Comparison of ENCODE assay signal across 9 cellular contexts in genomic region chr12:47776471-47777143, GRCh38. TPM values are rescaled to one million over a fixed set of nuclear protein-coding genes. Genes with fewer than 3 reads are reported as not detected.
DNase-seq lines count a peak whose midpoint lies in the region; ATAC-seq and TF ChIP-seq lines count a peak whose summit lies in the region.
"Had no signal": no experiment of that assay in that cellular context is flagged by ENCODE, and none has a peak within 500 bp of the region (broad histone marks: within the 10 kb centered on the region; RNA-seq: fewer than 3 reads in every experiment).

No MANE protein-coding gene starts in this region.

- H3K4me3 ChIP-seq in PC-9 = no peak overlapping the region
- no peak overlapping the region for H3K4me3 ChIP-seq in fibroblast of pulmonary artery (replicated peaks; ENCODE audit: low read depth, low read length)
- no peak overlapping the region for H3K4me3 ChIP-seq in skin epidermis

- peak overlapping the region; percentile 98 for H3K4me2 ChIP-seq in PC-9

- ATAC-seq in GM19023 (IDR thresholded peaks at IDR 0.05; ENCODE audit: unreplicated experiment) = no peak

- no peaks in the 10 kb centered on the region for H3K27me3 ChIP-seq in PC-9 (ENCODE audit: insufficient read depth, low read depth)

- H3K4me1 ChIP-seq in PC-9 (replicated peaks; ENCODE audit: insufficient read depth) = peaks cover 56% of the 10 kb centered on the region

- H3K36me3 ChIP-seq in PC-9 (ENCODE audit: low read depth) = no peaks in the 10 kb centered on the region

- peaks cover 50% of the 10 kb centered on the region for H3F3A ChIP-seq in PC-9 (ENCODE audit: insufficient read depth, low read depth)

- CTCF ChIA-PET in PC-9 (lab: Charles Lee) = interaction anchor here (0.9 to 1.8 kb wide), 4 partner anchors 32 to 59 kb away, joined by 3 to 19 read pairs (median 4); no protein-coding TSS in a partner anchor

- POLR2A ChIA-PET in PC-9 (lab: Charles Lee; ENCODE audit: unreplicated experiment) = interaction anchor here (0.6 to 1.5 kb wide), 2 partner anchors 8 to 16 kb away, joined by 3 to 9 read pairs; no protein-coding TSS in a partner anchor

- H3K9me2 ChIP-seq in PC-9 (ENCODE audit: insufficient read depth) = no peaks in the 10 kb centered on the region

- BruUV-seq in PC-9 (replicated peaks; lab: Mats Ljungman, UMichigan) = no TSS peak

- peak; percentile 21 for DNase-seq in Caki2 (ENCODE audit: low read depth)
- DNase-seq in PC-9 = no peak
- DNase-seq in fibroblast of pulmonary artery (ENCODE audit: low read depth) = peak; percentile 64
- DNase-seq in GM13976 (ENCODE audit: low spot score) = no peak
- no peak for DNase-seq in T1000 (lab: John Stamatoyannopoulos, UW)

- H4K20me1 ChIP-seq in PC-9 (ENCODE audit: insufficient read depth) = no peaks in the 10 kb centered on the region

- no peak for TF ChIP-seq CTCF in PC-9 (conservative IDR thresholded peaks at IDR 0.05)
- TF ChIP-seq CTCF in fibroblast of pulmonary artery (IDR thresholded peaks at IDR 0.05; ENCODE audit: low read length, missing control alignments) = no peak
- TF ChIP-seq CTCF in GM13976 (IDR thresholded peaks at IDR 0.05; ENCODE audit: borderline replicate concordance, control extremely low read depth, extremely low read depth, insufficient read depth, missing control alignments) = no peak

- in situ Hi-C loops in Caki2 (cut with HindIII; ENCODE audit: low pct_unique_long_range_greater_than_20kb, low sequenced_read_pairs) (no loop called here), GM13976 (cut with MboI; ENCODE audit: low sequenced_read_pairs, unreplicated experiment) (loop anchor here (10.0 kb wide), 1 partner anchor 62 kb away; no protein-coding TSS in a partner anchor)

- intact Hi-C loops in PC-9 (cut with micrococcal nuclease; ENCODE audit: unreplicated experiment) = no loop called here

- H2AFZ ChIP-seq in PC-9 = no peak overlapping the region

- H3K27ac ChIP-seq in PC-9 = peak overlapping the region; percentile 39
- peak overlapping the region in 17 of 21 experiments; percentile 7 to 75 (median 57) for H3K27ac ChIP-seq in skin epidermis

- no peaks in the 10 kb centered on the region for H3K9me3 ChIP-seq in PC-9 (ENCODE audit: insufficient read depth, low read depth)

- peaks cover 38% of the 10 kb centered on the region for H3K79me2 ChIP-seq in PC-9 (ENCODE audit: low read depth)

RNA-seq across cellular contexts. Expression of gene SLC48A1, which starts 3.6 kb away (rescaled TPM):
- total RNA-seq in Caki2 (2014; rRNA removed; shearing (Covaris generic); ENCODE audit: low replicate concordance) = 151 and 222 TPM in 2 replicates
- 76.4 and 108 TPM in 2 replicates for total RNA-seq in PC-9 (2021)

RNA-seq across cellular contexts. Expression of gene RAPGEF3, which starts 17.9 kb away (rescaled TPM):
- total RNA-seq in Caki2 (2014; rRNA removed; shearing (Covaris generic); ENCODE audit: low replicate concordance) = 106 and 112 TPM in 2 replicates
- 4.1 and 5.7 TPM in 2 replicates for total RNA-seq in PC-9 (2021)

RNA-seq across cellular contexts. Expression of gene HDAC7, which starts 43.1 kb away (rescaled TPM):
- total RNA-seq in Caki2 (2014; rRNA removed; shearing (Covaris generic); ENCODE audit: low replicate concordance) = 10.9 and 12.4 TPM in 2 replicates
- total RNA-seq in PC-9 (2021) = 106 and 114 TPM in 2 replicates

RNA-seq across cellular contexts. Expression of gene ENDOU, which starts 51.3 kb away (rescaled TPM):
- total RNA-seq in Caki2 (2014; rRNA removed; shearing (Covaris generic); ENCODE audit: low replicate concordance) = not detected in 2 replicates
- 0.25 and 0.39 TPM in 2 replicates for total RNA-seq in PC-9 (2021)
- total RNA-seq: kidney epithelial cell; T-helper 1 cell treated with Interleukin-12 subunit alpha and Interleukin-12 subunit beta and Interleukin-4 antibody, amounts not matched to agents 30 ng/mL and 1 ng/mL, for 36 hours had no signal

Comparison
In these comparisons a context has a peak if more than half of its experiments do, and no peak if none do; other contexts are left out.
1. DNase-seq: peak in Caki2 (single experiment) and fibroblast of pulmonary artery (single experiment); none in PC-9 (0 of 2), GM13976 (single experiment) and T1000 (single experiment).
2. RNA of gene RAPGEF3, which starts 17.9 kb away (total RNA-seq): 106 to 112 TPM in Caki2; 4.1 to 5.7 TPM in PC-9; every median in the first group is over 10 times any median in the second.